In genomic region chr4:67700119-67700873, GRCh38 we compare ENCODE assay signal across 8 cellular contexts. TPM values are rescaled to one million over a fixed set of nuclear protein-coding genes. Genes with fewer than 3 reads are reported as not detected.
DNase-seq lines count a peak whose midpoint lies in the region; ATAC-seq and TF ChIP-seq lines count a peak whose summit lies in the region.

No MANE protein-coding gene starts in this region.

- peak; percentile 7 for ATAC-seq in HG02610 (IDR thresholded peaks at IDR 0.05; ENCODE audit: unreplicated experiment)

- peaks cover 5% of the 10 kb centered on the region for H3K9me3 Mint-ChIP-seq in activated T-cell treated with anti-CD3 and anti-CD28 coated beads, Interleukin-2, amount 50 U/mL, for 24 hours

- DNase-seq in activated T-cell treated with anti-CD3 and anti-CD28 coated beads, Interleukin-2, amount 50 U/mL, for 24 hours = no peak
- DNase-seq in activated T-cell treated with anti-CD3 and anti-CD28 coated beads for 4 hours (no peak), NOMO-1 treated with DMSO at 0.1 percent for 48 hours (lab: John Stamatoyannopoulos, UW; ENCODE audit: unreplicated experiment) (peak; percentile 57), lower leg skin (ENCODE audit: low spot score in 2 of 2) (no peak), tibial nerve (ENCODE audit: low spot score in 2 of 2) (no peak)
- peak; percentile 31 for DNase-seq in central memory CD4-positive, alpha-beta T cell
- DNase-seq in stimulated activated CD4-positive, alpha-beta T cell treated with anti-CD3 and anti-CD28 coated beads, Interleukin-2, amount 100 ng/mL, for 24 hours = no peak

- H3K27ac ChIP-seq in tibial nerve = peak overlapping the region; percentile 78 to 97 (median 87)

- TF ChIP-seq POLR2A in lower leg skin (IDR thresholded peaks at IDR 0.05) (no peak), tibial nerve (IDR thresholded peaks at IDR 0.05) (no peak)

- TF ChIP-seq CTCF in lower leg skin (IDR thresholded peaks at IDR 0.05) (no peak), tibial nerve (IDR thresholded peaks at IDR 0.05) (no peak)

- WGBS in lower leg skin, 2 donors = 8 to 9% methylated on average over 16 to 17 of the region's 17 CpGs
- WGBS in tibial nerve, 2 donors = 12 to 18% methylated on average over 17 of the region's 17 CpGs

- H3K4me1 Mint-ChIP-seq in activated T-cell treated with anti-CD3 and anti-CD28 coated beads, Interleukin-2, amount 50 U/mL, for 24 hours (ENCODE audit: low read depth) = peaks cover 60% of the 10 kb centered on the region

- peak overlapping the region; percentile 96 for H3K27ac Mint-ChIP-seq in activated T-cell treated with anti-CD3 and anti-CD28 coated beads, Interleukin-2, amount 50 U/mL, for 24 hours

- peaks cover 58% of the 10 kb centered on the region for H3K36me3 Mint-ChIP-seq in activated T-cell treated with anti-CD3 and anti-CD28 coated beads, Interleukin-2, amount 50 U/mL, for 24 hours (ENCODE audit: low read depth)

- H3K27me3 ChIP-seq in tibial nerve = no peaks in the 10 kb centered on the region

- peaks cover 0 to 24% (median 8%) of the 10 kb centered on the region in 4 donors for H3K4me1 ChIP-seq in tibial nerve

- intact Hi-C loops in lower leg skin (cut with DNase I; ENCODE audit: low total_unique reads) = no loop called here

- H3K36me3 ChIP-seq in tibial nerve = no peaks in the 10 kb centered on the region

- H3K4me3 ChIP-seq in lower leg skin (ENCODE audit: low read depth, poor library complexity, severe bottlenecking) (peak overlapping the region; percentile 70), tibial nerve (peak overlapping the region; percentile 76 to 98 (median 82))

- peak overlapping the region; percentile 88 for H3K4me3 Mint-ChIP-seq in activated T-cell treated with anti-CD3 and anti-CD28 coated beads, Interleukin-2, amount 50 U/mL, for 24 hours

- no peaks in the 10 kb centered on the region for H3K27me3 Mint-ChIP-seq in activated T-cell treated with anti-CD3 and anti-CD28 coated beads, Interleukin-2, amount 50 U/mL, for 24 hours

- TF ChIP-seq EP300 in tibial nerve (IDR thresholded peaks at IDR 0.05) = no peak

- no peaks in the 10 kb centered on the region for H3K9me3 ChIP-seq in tibial nerve

RNA-seq across cellular contexts. Expression of gene UBA6, which starts 0.7 kb away (rescaled TPM):
- total RNA-seq in lower leg skin (10 to 100 TPM; 37.0 to 59.9 (median 43.4) TPM), tibial nerve (10 to 100 TPM; 22.9 to 51.5 (median 36.9) TPM)

RNA-seq across cellular contexts. Expression of gene GNRHR, which starts 53.9 kb away (rescaled TPM):
- total RNA-seq in lower leg skin = not detected
- total RNA-seq in tibial nerve = not detected

Comparison
In these comparisons a context has a peak if more than half of its experiments do, and no peak if none do; other contexts are left out.
1. DNase-seq: peak in NOMO-1 treated with DMSO at 0.1 percent for 48 hours (single experiment) and central memory CD4-positive, alpha-beta T cell (single experiment); none in activated T-cell treated with anti-CD3 and anti-CD28 coated beads, Interleukin-2, amount 50 U/mL, for 24 hours (single experiment), activated T-cell treated with anti-CD3 and anti-CD28 coated beads for 4 hours (single experiment), lower leg skin (0 of 2), tibial nerve (0 of 2) and stimulated activated CD4-positive, alpha-beta T cell treated with anti-CD3 and anti-CD28 coated beads, Interleukin-2, amount 100 ng/mL, for 24 hours (0 of 2).